In the genomic region with DNA sequence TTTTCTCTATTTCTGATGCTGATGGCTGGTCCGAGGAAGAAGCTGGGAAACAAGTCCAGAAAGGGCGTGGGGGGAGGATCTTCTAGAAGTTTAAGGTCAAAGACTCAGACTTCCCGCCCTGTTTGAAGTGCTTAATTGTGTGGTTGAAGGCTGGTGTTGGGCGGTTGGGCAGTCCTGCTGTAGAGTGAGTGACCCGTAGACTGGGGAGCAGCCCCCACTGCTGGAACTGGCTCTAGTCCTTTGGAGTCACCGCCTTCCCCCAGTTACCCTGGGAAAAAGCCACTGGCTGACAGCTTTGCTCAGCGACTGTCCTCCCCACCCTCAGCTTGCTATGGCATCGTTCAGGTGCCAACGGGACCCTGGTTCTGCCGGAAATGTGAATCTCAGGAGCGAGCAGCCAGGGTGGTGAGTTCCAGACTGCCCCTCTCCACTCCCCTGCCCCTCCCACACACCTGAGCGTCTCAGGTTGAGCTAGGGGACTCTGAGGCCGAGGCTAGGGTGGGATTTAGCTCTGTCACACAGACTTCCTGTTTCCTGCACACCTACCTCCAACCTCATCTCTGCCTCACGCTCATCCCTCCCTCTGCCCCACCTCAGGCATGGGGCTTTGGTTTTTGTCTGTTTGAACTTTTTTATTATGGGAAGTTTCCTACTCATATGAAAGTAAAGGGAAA, we compare ENCODE assay signal across 8 cellular contexts. TPM values are rescaled to one million over a fixed set of nuclear protein-coding genes. Genes with fewer than 3 reads are reported as not detected.
DNase-seq lines count a peak whose midpoint lies in the region; ATAC-seq, FAIRE-seq and TF ChIP-seq lines count a peak whose summit lies in the region.

No MANE protein-coding gene starts in this region.

- TF ChIP-seq POLR2A in HCT116 (IDR thresholded peaks at IDR 0.05; ENCODE audit: borderline replicate concordance, extremely low read depth, insufficient read depth, insufficient read length) (no peak), H54 (IDR thresholded peaks at IDR 0.05; ENCODE audit: low read depth, low read length) (no peak)

- no peaks in the 10 kb centered on the region for H3K9me3 ChIP-seq in HCT116 (ENCODE audit: control insufficient read depth in 1 of 2, insufficient read depth in 1 of 2, low read depth in 1 of 2, low read length in 2 of 2)
- no peaks in the 10 kb centered on the region for H3K9me3 ChIP-seq in WERI-Rb-1 (ENCODE audit: severe bottlenecking)
- no peaks in the 10 kb centered on the region for H3K9me3 ChIP-seq in endodermal cell (ENCODE audit: control insufficient read depth, low read length)
- H3K9me3 ChIP-seq in neutrophil = no peaks in the 10 kb centered on the region

- intact Hi-C loops in HCT116 (cut with micrococcal nuclease) = no loop called here

- no peak for TF ChIP-seq CTCF in HCT116 (IDR thresholded peaks at IDR 0.05 in 2 of 3, conservative IDR thresholded peaks at IDR 0.05 in 1 of 3; ENCODE audit: borderline replicate concordance in 1 of 3, insufficient read depth in 1 of 3, low read depth in 2 of 3, low read length in 2 of 3)
- TF ChIP-seq CTCF in WERI-Rb-1 (IDR thresholded peaks at IDR 0.05; ENCODE audit: low read depth, low read length) = no peak
- no peak for TF ChIP-seq CTCF in endodermal cell (conservative IDR thresholded peaks at IDR 0.05)
- no peak for TF ChIP-seq CTCF in neutrophil (IDR thresholded peaks at IDR 0.05)

- no peak for FAIRE-seq in H54 (lab: Jason Lieb, UNC)

- no peaks in the 10 kb centered on the region for H4K20me1 ChIP-seq in HCT116 (ENCODE audit: insufficient read depth)

- H3K36me3 ChIP-seq in HCT116 (ENCODE audit: control insufficient read depth in 1 of 2, insufficient read depth in 2 of 2, low read length in 2 of 2) = peaks cover 13 to 34% of the 10 kb centered on the region in 2 experiments; a peak in 3 of 4 replicates
- H3K36me3 ChIP-seq in WERI-Rb-1 = peaks cover 55% of the 10 kb centered on the region
- H3K36me3 ChIP-seq in endodermal cell (ENCODE audit: control insufficient read depth, insufficient read depth, low read length) = peaks cover 44% of the 10 kb centered on the region
- H3K36me3 ChIP-seq in neutrophil = peaks cover 27% of the 10 kb centered on the region

- no peaks in the 10 kb centered on the region for H3K27me3 ChIP-seq in HCT116 (ENCODE audit: insufficient read depth, low read length)
- no peaks in the 10 kb centered on the region for H3K27me3 ChIP-seq in WERI-Rb-1 (ENCODE audit: insufficient read depth, low read depth, severe bottlenecking)
- H3K27me3 ChIP-seq in endodermal cell (ENCODE audit: control insufficient read depth, insufficient read depth, low read length, poor library complexity, severe bottlenecking) = peaks cover 7% of the 10 kb centered on the region
- peaks cover 14% of the 10 kb centered on the region for H3K27me3 ChIP-seq in neutrophil

- H3K4me3 Mint-ChIP-seq in endodermal cell = peak overlapping the region; percentile 83

- no peaks in the 10 kb centered on the region for H3K9me3 Mint-ChIP-seq in endodermal cell

- no peak for DNase-seq in HCT116 (ENCODE audit: low read depth, low spot score)
- no peak for DNase-seq in WERI-Rb-1
- peak; percentile 68 for DNase-seq in endodermal cell
- DNase-seq in H54 (ENCODE audit: insufficient read length, low spot score) = no peak
- DNase-seq in mesenteric fat pad (ENCODE audit: low spot score) = no peak

- no peak for TF ChIP-seq RAD21 in HCT116 (IDR thresholded peaks at IDR 0.05; ENCODE audit: low read depth)

- H3K4me1 ChIP-seq in HCT116 (ENCODE audit: control insufficient read depth in 1 of 2, insufficient read depth in 2 of 2, low read length in 2 of 2) = peaks cover 14 to 41% of the 10 kb centered on the region in 2 experiments
- peaks cover 9% of the 10 kb centered on the region for H3K4me1 ChIP-seq in endodermal cell (ENCODE audit: control insufficient read depth, insufficient read depth, low read length)
- H3K4me1 ChIP-seq in neutrophil (ENCODE audit: control insufficient read depth in 1 of 2, insufficient read depth in 1 of 2, low read depth in 1 of 2, low read length in 1 of 2) = peaks cover 36 to 47% of the 10 kb centered on the region in 2 experiments

- peak overlapping the region; percentile 99 for H3K27ac ChIP-seq in HCT116 (ENCODE audit: low read depth, low read length)
- peak overlapping the region; percentile 60; the same call in 1 of the 2 replicates for H3K27ac ChIP-seq in WERI-Rb-1
- no peak overlapping the region for H3K27ac ChIP-seq in endodermal cell (ENCODE audit: low read depth, low read length)
- peak overlapping the region; percentile 93 for H3K27ac ChIP-seq in neutrophil

- TSS peak; percentile 21 for BruUV-seq in HCT116 (replicated peaks; lab: Mats Ljungman, UMichigan)

- CTCF ChIA-PET in HCT116 (lab: Charles Lee) = no interaction called here

- RAD21 ChIA-PET in HCT116 (lab: Charles Lee; ENCODE audit: low non-redundant PET in 1 of 2, low total read pairs in 2 of 2, uncharacterized antibody in 2 of 2, unreplicated experiment in 2 of 2) = no interaction called here

- no peak overlapping the region for H2AFZ ChIP-seq in HCT116 (ENCODE audit: low read depth, low read length, poor library complexity, severe bottlenecking)

- ATAC-seq in HCT116 (no peak), HG03039 (IDR thresholded peaks at IDR 0.05; ENCODE audit: unreplicated experiment) (no peak), GM21717 (IDR thresholded peaks at IDR 0.05; ENCODE audit: unreplicated experiment) (no peak)

- peaks cover 52% of the 10 kb centered on the region for H3K79me2 ChIP-seq in HCT116 (ENCODE audit: insufficient read depth, low read length)

- WGBS in endodermal cell (ENCODE audit: insufficient coverage in 1 of 2, insufficient read length in 1 of 2), 2 experiments = 20 to 31% methylated on average over 5 to 14 of the region's 14 CpGs

- peak overlapping the region; percentile 96 for H3K4me2 ChIP-seq in HCT116 (ENCODE audit: low read length)

- H3K27me3 Mint-ChIP-seq in endodermal cell (ENCODE audit: insufficient read depth) = peaks cover 24% of the 10 kb centered on the region

- peaks cover 36% of the 10 kb centered on the region for H3K36me3 Mint-ChIP-seq in endodermal cell (ENCODE audit: low read depth)

- H3K9me2 ChIP-seq in HCT116 (ENCODE audit: insufficient read depth) = no peaks in the 10 kb centered on the region

- H3K9ac ChIP-seq in HCT116 (ENCODE audit: low read length) (peak overlapping the region; percentile 85), endodermal cell (ENCODE audit: extremely low read depth, low read length, poor library complexity, severe bottlenecking) (peak overlapping the region; percentile 55)

- H3K4me1 Mint-ChIP-seq in endodermal cell = peaks cover 45% of the 10 kb centered on the region

- H3K4me3 ChIP-seq in HCT116 (replicated peaks in 1 of 2; ENCODE audit: low read depth in 1 of 2, low read length in 2 of 2) = peak overlapping the region; percentile 77 to 91
- H3K4me3 ChIP-seq in WERI-Rb-1 (ENCODE audit: low read depth, low read length) = peak overlapping the region; percentile 83
- peak overlapping the region; percentile 91 for H3K4me3 ChIP-seq in endodermal cell (ENCODE audit: low read length)
- peak overlapping the region; percentile 86 to 93 for H3K4me3 ChIP-seq in neutrophil (ENCODE audit: low read depth in 1 of 2, low read length in 1 of 2)

- peak overlapping the region; percentile 89 for H3K27ac Mint-ChIP-seq in endodermal cell

- POLR2A ChIA-PET in HCT116 (lab: Charles Lee) = no interaction called here

TF ChIP-seq in HCT116, 20 proteins besides CTCF, POLR2A, EP300 and RAD21:
- TF ChIP-seq, protein P1, sequence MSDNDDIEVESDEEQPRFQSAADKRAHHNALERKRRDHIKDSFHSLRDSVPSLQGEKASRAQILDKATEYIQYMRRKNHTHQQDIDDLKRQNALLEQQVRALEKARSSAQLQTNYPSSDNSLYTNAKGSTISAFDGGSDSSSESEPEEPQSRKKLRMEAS (IDR thresholded peaks at IDR 0.05) = no peak
- TF ChIP-seq CEBPB (IDR thresholded peaks at IDR 0.05; ENCODE audit: low read depth) = no peak
- TF ChIP-seq CBX3 (IDR thresholded peaks at IDR 0.05; ENCODE audit: low read depth) = no peak
- no peak for TF ChIP-seq JUND (IDR thresholded peaks at IDR 0.05)
- TF ChIP-seq ZNF274 (IDR thresholded peaks at IDR 0.05; ENCODE audit: low read depth, low read length) = no peak
- TF ChIP-seq, protein P2, sequence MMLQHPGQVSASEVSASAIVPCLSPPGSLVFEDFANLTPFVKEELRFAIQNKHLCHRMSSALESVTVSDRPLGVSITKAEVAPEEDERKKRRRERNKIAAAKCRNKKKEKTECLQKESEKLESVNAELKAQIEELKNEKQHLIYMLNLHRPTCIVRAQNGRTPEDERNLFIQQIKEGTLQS (IDR thresholded peaks at IDR 0.05) = no peak
- no peak for TF ChIP-seq POLR2AphosphoS5 (IDR thresholded peaks at IDR 0.05; ENCODE audit: low read depth, low read length)
- no peak for TF ChIP-seq SRF (IDR thresholded peaks at IDR 0.05; ENCODE audit: low read depth)
- TF ChIP-seq SIN3A (IDR thresholded peaks at IDR 0.05; ENCODE audit: low read depth) = no peak
- TF ChIP-seq ZFX (IDR thresholded peaks at IDR 0.05) = no peak
- TF ChIP-seq EZH2 (IDR thresholded peaks at IDR 0.05) = no peak
- TF ChIP-seq ELF1 (IDR thresholded peaks at IDR 0.05; ENCODE audit: borderline replicate concordance, low read depth) = no peak
- no peak for TF ChIP-seq EZH2phosphoT487 (IDR thresholded peaks at IDR 0.05; ENCODE audit: borderline replicate concordance)
- TF ChIP-seq EGR1 (IDR thresholded peaks at IDR 0.05; ENCODE audit: low read depth) = no peak

RNA-seq across cellular contexts. Expression of a gene that starts 1.7 kb away (rescaled TPM):
- total RNA-seq in HCT116 (2021; ENCODE audit: unreplicated experiment) = 110 TPM
- polyA plus RNA-seq in HCT116 (2012) = 45.6 and 52.4 TPM in 2 replicates
- total RNA-seq in endodermal cell = 100 to 1,000 TPM; 112 to 127 TPM
- 54.4 TPM for polyA plus RNA-seq in endodermal cell (2013, experiment 1 of 2)
- polyA plus RNA-seq in endodermal cell (2013, experiment 2 of 2) = 49.1 TPM
- total RNA-seq in mesenteric fat pad = 77.0 TPM

RNA-seq across cellular contexts. Expression of a gene that starts 23.4 kb away (rescaled TPM):
- 50.2 TPM for total RNA-seq in HCT116 (2021; ENCODE audit: unreplicated experiment)
- 24.8 and 31.7 TPM in 2 replicates for polyA plus RNA-seq in HCT116 (2012)
- 10 to 100 TPM in 1 of 2 donors, 1 to 10 TPM in 1; 8.9 to 11.2 TPM for total RNA-seq in endodermal cell
- polyA plus RNA-seq in endodermal cell (2013, experiment 1 of 2) = 5.7 TPM
- polyA plus RNA-seq in endodermal cell (2013, experiment 2 of 2) = 6.3 TPM
- total RNA-seq in mesenteric fat pad = 44.6 TPM

RNA-seq across cellular contexts. Expression of a gene that starts 32.0 kb away (rescaled TPM):
- total RNA-seq in HCT116 (2021; ENCODE audit: unreplicated experiment) (37.9 TPM), endodermal cell (1 to 10 TPM; 3.2 to 5.0 TPM), mesenteric fat pad (2.5 TPM)
- 15.2 and 19.0 TPM in 2 replicates for polyA plus RNA-seq in HCT116 (2012)
- polyA plus RNA-seq in endodermal cell (2013, experiment 1 of 2) = 13.5 TPM
- polyA plus RNA-seq in endodermal cell (2013, experiment 2 of 2) = 12.8 TPM

RNA-seq across cellular contexts. Expression of a gene that starts 41.4 kb away (rescaled TPM):
- total RNA-seq in HCT116 (2021; ENCODE audit: unreplicated experiment) (64.6 TPM), endodermal cell (100 to 1,000 TPM; 101 to 106 TPM), mesenteric fat pad (40.7 TPM)
- 60.2 and 61.4 TPM in 2 replicates for polyA plus RNA-seq in HCT116 (2012)
- polyA plus RNA-seq in endodermal cell (2013, experiment 1 of 2) = 83.8 TPM
- 72.3 TPM for polyA plus RNA-seq in endodermal cell (2013, experiment 2 of 2)

RNA-seq across cellular contexts. Expression of a gene that starts 45.8 kb away (rescaled TPM):
- total RNA-seq in HCT116 (2021; ENCODE audit: unreplicated experiment) = 346 TPM
- polyA plus RNA-seq in HCT116 (2012) = 387 and 435 TPM in 2 replicates
- total RNA-seq in endodermal cell = 100 to 1,000 TPM; 192 to 244 TPM
- polyA plus RNA-seq in endodermal cell (2013, experiment 1 of 2) = 230 TPM
- 230 TPM for polyA plus RNA-seq in endodermal cell (2013, experiment 2 of 2)
- 145 TPM for total RNA-seq in mesenteric fat pad
